1 cellular context compared by ENCODE assay signal in the genomic region with DNA sequence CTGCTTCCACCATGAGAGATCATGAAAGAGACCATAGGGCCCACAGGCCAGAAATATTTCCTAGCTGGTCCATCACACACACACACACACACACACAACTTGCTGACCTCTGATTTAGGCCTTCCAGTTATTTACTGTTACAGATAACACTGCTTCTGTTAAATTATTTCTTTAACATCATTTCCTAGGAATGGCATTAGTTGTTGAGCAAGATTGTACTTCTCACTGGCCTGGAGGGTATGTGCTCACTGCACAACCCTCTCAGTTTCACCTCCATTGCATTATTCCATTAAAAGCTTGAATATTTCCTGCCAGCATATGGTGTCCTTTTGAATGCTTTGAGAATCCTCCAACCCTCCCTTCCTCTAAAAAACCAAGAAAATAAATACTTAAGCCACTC.
TF ChIP-seq lines count a peak whose summit lies in the region.

No MANE protein-coding gene starts in this region.

TF ChIP-seq in WTC11, 78 proteins besides CTCF, POLR2A, EP300 and RAD21 (continued from another document):
- TF ChIP-seq, protein P1, sequence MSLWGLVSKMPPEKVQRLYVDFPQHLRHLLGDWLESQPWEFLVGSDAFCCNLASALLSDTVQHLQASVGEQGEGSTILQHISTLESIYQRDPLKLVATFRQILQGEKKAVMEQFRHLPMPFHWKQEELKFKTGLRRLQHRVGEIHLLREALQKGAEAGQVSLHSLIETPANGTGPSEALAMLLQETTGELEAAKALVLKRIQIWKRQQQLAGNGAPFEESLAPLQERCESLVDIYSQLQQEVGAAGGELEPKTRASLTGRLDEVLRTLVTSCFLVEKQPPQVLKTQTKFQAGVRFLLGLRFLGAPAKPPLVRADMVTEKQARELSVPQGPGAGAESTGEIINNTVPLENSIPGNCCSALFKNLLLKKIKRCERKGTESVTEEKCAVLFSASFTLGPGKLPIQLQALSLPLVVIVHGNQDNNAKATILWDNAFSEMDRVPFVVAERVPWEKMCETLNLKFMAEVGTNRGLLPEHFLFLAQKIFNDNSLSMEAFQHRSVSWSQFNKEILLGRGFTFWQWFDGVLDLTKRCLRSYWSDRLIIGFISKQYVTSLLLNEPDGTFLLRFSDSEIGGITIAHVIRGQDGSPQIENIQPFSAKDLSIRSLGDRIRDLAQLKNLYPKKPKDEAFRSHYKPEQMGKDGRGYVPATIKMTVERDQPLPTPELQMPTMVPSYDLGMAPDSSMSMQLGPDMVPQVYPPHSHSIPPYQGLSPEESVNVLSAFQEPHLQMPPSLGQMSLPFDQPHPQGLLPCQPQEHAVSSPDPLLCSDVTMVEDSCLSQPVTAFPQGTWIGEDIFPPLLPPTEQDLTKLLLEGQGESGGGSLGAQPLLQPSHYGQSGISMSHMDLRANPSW (CRISPR knock-in tag; conservative IDR thresholded peaks at IDR 0.05; ENCODE audit: low read depth): no peak
- no peak for TF ChIP-seq KAT7 (CRISPR knock-in tag; IDR thresholded peaks at IDR 0.05; ENCODE audit: borderline replicate concordance)
- TF ChIP-seq, protein P2, sequence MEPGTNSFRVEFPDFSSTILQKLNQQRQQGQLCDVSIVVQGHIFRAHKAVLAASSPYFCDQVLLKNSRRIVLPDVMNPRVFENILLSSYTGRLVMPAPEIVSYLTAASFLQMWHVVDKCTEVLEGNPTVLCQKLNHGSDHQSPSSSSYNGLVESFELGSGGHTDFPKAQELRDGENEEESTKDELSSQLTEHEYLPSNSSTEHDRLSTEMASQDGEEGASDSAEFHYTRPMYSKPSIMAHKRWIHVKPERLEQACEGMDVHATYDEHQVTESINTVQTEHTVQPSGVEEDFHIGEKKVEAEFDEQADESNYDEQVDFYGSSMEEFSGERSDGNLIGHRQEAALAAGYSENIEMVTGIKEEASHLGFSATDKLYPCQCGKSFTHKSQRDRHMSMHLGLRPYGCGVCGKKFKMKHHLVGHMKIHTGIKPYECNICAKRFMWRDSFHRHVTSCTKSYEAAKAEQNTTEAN (CRISPR knock-in tag; IDR thresholded peaks at IDR 0.05): no peak
- no peak for TF ChIP-seq ELF4 (CRISPR knock-in tag; IDR thresholded peaks at IDR 0.05; ENCODE audit: low read depth)
- no peak for TF ChIP-seq SMAD3 (CRISPR knock-in tag; IDR thresholded peaks at IDR 0.05; ENCODE audit: borderline replicate concordance)
- TF ChIP-seq ZNF232 (CRISPR knock-in tag; IDR thresholded peaks at IDR 0.05): no peak
- no peak for TF ChIP-seq ZBTB21 (CRISPR knock-in tag; IDR thresholded peaks at IDR 0.05; ENCODE audit: borderline replicate concordance)
- no peak for TF ChIP-seq FOXK1 (CRISPR knock-in tag; IDR thresholded peaks at IDR 0.05)
- TF ChIP-seq ZNF317 (CRISPR knock-in tag; IDR thresholded peaks at IDR 0.05; ENCODE audit: borderline replicate concordance, low read depth): no peak
- TF ChIP-seq FOXJ3 (CRISPR knock-in tag; IDR thresholded peaks at IDR 0.05; ENCODE audit: borderline replicate concordance): no peak
- no peak for TF ChIP-seq ZNF121 (CRISPR knock-in tag; IDR thresholded peaks at IDR 0.05)
